Comparison of ENCODE assay signal across 13 cellular contexts in genomic region chr6:4466769-4467480, GRCh38.
DNase-seq lines count a peak whose midpoint lies in the region; ATAC-seq and TF ChIP-seq lines count a peak whose summit lies in the region.
"Had no signal": no experiment of that assay in that cellular context is flagged by ENCODE, and none has a peak within 500 bp of the region (broad histone marks: within the 10 kb centered on the region; RNA-seq: fewer than 3 reads in every experiment).

No MANE protein-coding gene starts in this region.

- TF ChIP-seq RAD21 in SK-N-SH (IDR thresholded peaks at IDR 0.05; ENCODE audit: low read length), result 0 out of 2 replicates have a peak, but pooled peaks have one; percentile 7

- H3K79me2 ChIP-seq in SK-N-SH (ENCODE audit: insufficient read depth), result no peaks in the 10 kb centered on the region
- H3K79me2 ChIP-seq: parathyroid adenoma had no signal

- peaks cover 15% of the 10 kb centered on the region for H3K9me3 Mint-ChIP-seq in MCF 10A (ENCODE audit: unreplicated experiment)

- H3K36me3 ChIP-seq in breast epithelium (no peaks in the 10 kb centered on the region), SK-N-SH (replicated peaks in 1 of 2; ENCODE audit: control insufficient read depth in 1 of 2, insufficient read depth in 2 of 2, low read length in 1 of 2) (no peaks in the 10 kb centered on the region), thyroid gland (no peaks in the 10 kb centered on the region)

- H3K27ac Mint-ChIP-seq in MCF 10A (ENCODE audit: low read depth, unreplicated experiment), result no peak overlapping the region
- H3K27ac Mint-ChIP-seq: activated naive CD8-positive, alpha-beta T cell treated with anti-CD3 and anti-CD28 coated beads, Interleukin-2, amount 50 U/mL, for 24 hours; T-helper 1 cell treated with Interleukin-12 subunit alpha and Interleukin-12 subunit beta and Interleukin-4 antibody, amounts not matched to agents 30 μg/mL and 1 μg/mL, for 36 hours had no signal

- peak; percentile 18 for DNase-seq in MCF 10A (ENCODE audit: unreplicated experiment)
- no peak for DNase-seq in breast epithelium (ENCODE audit: low spot score in 2 of 2)
- no peak for DNase-seq in SK-N-SH
- peak; percentile 30 to 38 for DNase-seq in erythroblast (lab: John Stamatoyannopoulos, UW)
- DNase-seq in thyroid gland, result no peak
- no peak for DNase-seq in COR-L47 (lab: John Stamatoyannopoulos, UW)
- DNase-seq in NCI-H2029 (lab: John Stamatoyannopoulos, UW), result no peak
- DNase-seq: activated naive CD8-positive, alpha-beta T cell treated with anti-CD3 and anti-CD28 coated beads, Interleukin-2, amount 50 U/mL, for 24 hours; foreskin melanocyte had no signal

- H3K4me3 ChIP-seq in breast epithelium, result no peak overlapping the region
- H3K4me3 ChIP-seq in SK-N-SH (ENCODE audit: low read depth in 2 of 2, low read length in 1 of 2), result no peak overlapping the region
- H3K4me3 ChIP-seq in thyroid gland (replicated peaks in 1 of 3), result no peak overlapping the region
- H3K4me3 ChIP-seq: smooth muscle cell had no signal

- CTCF ChIA-PET in MCF 10A (lab: Yijun Ruan, JAX) (no interaction called here), SK-N-SH (lab: Yijun Ruan, JAX) (no interaction called here)

- ATAC-seq in GM19328 (IDR thresholded peaks at IDR 0.05; ENCODE audit: unreplicated experiment), result no peak
- ATAC-seq: activated naive CD8-positive, alpha-beta T cell treated with anti-CD3 and anti-CD28 coated beads, Interleukin-2, amount 50 U/mL, for 24 hours had no signal

- WGBS in SK-N-SH (ENCODE audit: low lambda C conversion rate), result 30% methylated on average over 9 of the region's 9 CpGs
- 74 to 75% methylated on average over 9 of the region's 9 CpGs for WGBS in thyroid gland, 2 donors

- H3F3A ChIP-seq in SK-N-SH (replicated peaks; ENCODE audit: insufficient read depth), result no peaks in the 10 kb centered on the region

- POLR2A ChIA-PET in MCF 10A (lab: Yijun Ruan, JAX) (interaction anchor here (0.6 kb wide), 1 partner anchor 9 kb away, joined by 3 read pairs; no protein-coding TSS in a partner anchor), SK-N-SH (lab: Yijun Ruan, JAX) (no interaction called here)

- intact Hi-C loops in MCF 10A (cut with micrococcal nuclease) (no loop called here), breast epithelium (cut with DNase I; ENCODE audit: low total_unique reads) (no loop called here), thyroid gland (cut with DNase I) (no loop called here)

- no peaks in the 10 kb centered on the region for H3K27me3 ChIP-seq in breast epithelium
- H3K27me3 ChIP-seq in SK-N-SH (ENCODE audit: insufficient read depth), result no peaks in the 10 kb centered on the region; the same call in 1 of the 2 replicates
- H3K27me3 ChIP-seq in thyroid gland, result no peaks in the 10 kb centered on the region

- H3K4me3 Mint-ChIP-seq in MCF 10A (ENCODE audit: unreplicated experiment), result no peak overlapping the region
- H3K4me3 Mint-ChIP-seq: activated naive CD8-positive, alpha-beta T cell treated with anti-CD3 and anti-CD28 coated beads, Interleukin-2, amount 50 U/mL, for 24 hours; T-helper 1 cell treated with Interleukin-12 subunit alpha and Interleukin-12 subunit beta and Interleukin-4 antibody, amounts not matched to agents 30 μg/mL and 1 μg/mL, for 36 hours had no signal

- no peaks in the 10 kb centered on the region for H3K4me1 Mint-ChIP-seq in MCF 10A (ENCODE audit: insufficient read depth, unreplicated experiment)
- H3K4me1 Mint-ChIP-seq: activated naive CD8-positive, alpha-beta T cell treated with anti-CD3 and anti-CD28 coated beads, Interleukin-2, amount 50 U/mL, for 24 hours had no signal

- BruUV-seq in MCF 10A (replicated peaks; lab: Mats Ljungman, UMichigan), result no TSS peak

- H3K4me1 ChIP-seq in breast epithelium, result no peaks in the 10 kb centered on the region
- H3K4me1 ChIP-seq in SK-N-SH (ENCODE audit: control insufficient read depth in 1 of 2, insufficient read depth in 2 of 2, low read depth in 1 of 2, low read length in 1 of 2), result no peaks in the 10 kb centered on the region
- peaks cover 12% of the 10 kb centered on the region in 2 donors for H3K4me1 ChIP-seq in thyroid gland
- H3K4me1 ChIP-seq: parathyroid adenoma had no signal

- no peak overlapping the region for H3K27ac ChIP-seq in breast epithelium
- no peak overlapping the region for H3K27ac ChIP-seq in SK-N-SH (ENCODE audit: low read depth in 2 of 2, low read length in 1 of 2)
- H3K27ac ChIP-seq in thyroid gland, result peak overlapping the region; percentile 17 to 57 (median 54)
- H3K27ac ChIP-seq: parathyroid adenoma had no signal

- TF ChIP-seq POLR2A in breast epithelium (IDR thresholded peaks at IDR 0.05) (no peak), erythroblast (IDR thresholded peaks at IDR 0.05; ENCODE audit: low read length) (no peak), thyroid gland (IDR thresholded peaks at IDR 0.05) (no peak)

- H3K36me3 Mint-ChIP-seq in MCF 10A (ENCODE audit: insufficient read depth, unreplicated experiment), result peaks cover under 1% of the 10 kb centered on the region

- TF ChIP-seq EP300 in SK-N-SH (IDR thresholded peaks at IDR 0.05; ENCODE audit: borderline replicate concordance in 1 of 2, low read depth in 1 of 2, low read length in 1 of 2), result no peak

- no peaks in the 10 kb centered on the region for H3K9me2 ChIP-seq in SK-N-SH

- H3K9ac ChIP-seq in SK-N-SH, result no peak overlapping the region
- H3K9ac ChIP-seq: parathyroid adenoma had no signal

- no peak overlapping the region for H2AFZ ChIP-seq in SK-N-SH (ENCODE audit: low read depth)

- TF ChIP-seq CTCF in MCF 10A (IDR thresholded peaks at IDR 0.05; ENCODE audit: unreplicated experiment), result no peak
- no peak for TF ChIP-seq CTCF in breast epithelium (IDR thresholded peaks at IDR 0.05)
- TF ChIP-seq CTCF in SK-N-SH (IDR thresholded peaks at IDR 0.05), result peak; percentile 24
- peak in 1 of 6 experiments; percentile 12 for TF ChIP-seq CTCF in thyroid gland (IDR thresholded peaks at IDR 0.05)

- no peaks in the 10 kb centered on the region for H3K27me3 Mint-ChIP-seq in MCF 10A (ENCODE audit: insufficient read depth, unreplicated experiment)

- no peak overlapping the region for H3K4me2 ChIP-seq in SK-N-SH
- H3K4me2 ChIP-seq: smooth muscle cell had no signal

- H4K20me1 ChIP-seq in SK-N-SH (ENCODE audit: insufficient read depth), result no peaks in the 10 kb centered on the region

- peaks cover 6 to 12% of the 10 kb centered on the region in 2 donors for H3K9me3 ChIP-seq in breast epithelium
- no peaks in the 10 kb centered on the region for H3K9me3 ChIP-seq in SK-N-SH
- H3K9me3 ChIP-seq in thyroid gland, result no peaks in the 10 kb centered on the region

TF ChIP-seq in SK-N-SH, 30 proteins besides CTCF, POLR2A, EP300 and RAD21:
- TF ChIP-seq NRF1 (IDR thresholded peaks at IDR 0.05; ENCODE audit: low read depth, low read length), result no peak
- TF ChIP-seq CHD2 (IDR thresholded peaks at IDR 0.05; ENCODE audit: low read length, partially characterized antibody), result no peak
- no peak for TF ChIP-seq GATA2 (CRISPR knock-in tag; IDR thresholded peaks at IDR 0.05)
- no peak for TF ChIP-seq RXRA (IDR thresholded peaks at IDR 0.05; ENCODE audit: borderline replicate concordance, low read depth)
- no peak for TF ChIP-seq JUND (IDR thresholded peaks at IDR 0.05)
- TF ChIP-seq FOXM1 (IDR thresholded peaks at IDR 0.05; ENCODE audit: low read depth), result no peak
- no peak for TF ChIP-seq FOXJ3 (CRISPR knock-in tag; IDR thresholded peaks at IDR 0.05)
- TF ChIP-seq RCOR1 (IDR thresholded peaks at IDR 0.05; ENCODE audit: low read length), result no peak
- no peak for TF ChIP-seq ZBTB33 (IDR thresholded peaks at IDR 0.05; ENCODE audit: borderline replicate concordance, low read depth)

Comparison
In these comparisons a context has a peak if more than half of its experiments do, and no peak if none do; other contexts are left out.
1. DNase-seq: peak in MCF 10A (single experiment) and erythroblast (2 of 2); none in breast epithelium (0 of 2), SK-N-SH (single experiment), thyroid gland (0 of 2), COR-L47 (single experiment) and NCI-H2029 (single experiment).
2. H3K27ac ChIP-seq: peak in thyroid gland (3 of 3); none in breast epithelium (0 of 2) and SK-N-SH (0 of 2).